17 cellular contexts compared by ENCODE assay signal in the genomic region with DNA sequence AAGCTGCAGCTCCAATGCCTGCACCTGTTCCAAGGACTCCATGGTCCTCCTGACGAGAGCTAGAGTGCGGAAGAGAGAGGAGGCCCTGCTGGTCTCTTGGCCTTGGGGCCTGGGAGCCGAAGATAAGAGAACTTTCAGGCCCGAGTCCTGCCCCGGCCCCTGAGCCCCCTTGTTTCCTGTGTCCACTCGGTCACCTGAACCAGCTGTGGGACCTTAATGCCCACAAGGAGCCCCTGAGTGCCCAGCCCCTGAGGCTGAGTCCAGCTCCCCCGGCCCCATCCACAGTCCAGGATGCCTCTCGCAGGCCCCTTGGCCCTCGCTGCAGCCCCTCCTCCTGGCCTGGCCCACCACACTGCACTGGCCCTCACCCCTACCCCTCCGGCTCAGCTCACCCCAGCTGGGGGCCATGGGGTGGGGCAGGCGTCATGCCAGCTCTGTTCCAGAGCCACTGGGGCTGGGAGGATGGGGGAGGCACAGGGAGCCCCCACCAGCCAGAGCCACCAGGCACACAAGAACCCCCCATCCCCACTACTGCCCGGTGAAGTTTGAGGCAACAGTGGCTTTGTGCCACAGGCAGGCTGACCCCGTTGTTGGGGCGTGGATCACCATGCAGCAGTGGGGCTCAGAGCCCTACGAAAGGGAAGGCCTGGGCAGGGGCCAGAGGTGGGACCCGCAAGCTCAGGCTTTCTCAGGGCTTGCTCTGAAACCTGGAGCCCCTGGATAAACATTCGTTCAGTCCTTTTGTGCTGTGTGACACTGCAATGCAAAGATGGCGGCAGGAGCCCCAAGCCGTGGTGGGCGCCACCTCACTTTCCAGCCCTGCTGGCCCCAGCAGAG. TPM values are rescaled to one million over a fixed set of nuclear protein-coding genes. Genes with fewer than 3 reads are reported as not detected.
DNase-seq lines count a peak whose midpoint lies in the region; ATAC-seq, FAIRE-seq and TF ChIP-seq lines count a peak whose summit lies in the region.
"Had no signal": no experiment of that assay in that cellular context is flagged by ENCODE, and none has a peak within 500 bp of the region (broad histone marks: within the 10 kb centered on the region; RNA-seq: fewer than 3 reads in every experiment).

No MANE protein-coding gene starts in this region.

- H3K36me3 ChIP-seq in SK-N-SH (replicated peaks in 1 of 2; ENCODE audit: control insufficient read depth in 1 of 2, insufficient read depth in 2 of 2, low read length in 1 of 2) (no peaks in the 10 kb centered on the region), small intestine (ENCODE audit: control insufficient read depth in 2 of 2, insufficient read depth in 2 of 2, low read length in 2 of 2) (no peaks in the 10 kb centered on the region)
- H3K36me3 ChIP-seq: BLaER1, HAP-1, Peyer's patch had no signal

- no peak overlapping the region for H4K8ac ChIP-seq in H9 (replicated peaks; ENCODE audit: insufficient read length, low read depth, low read length)

- H2BK5ac ChIP-seq in H9 (ENCODE audit: insufficient read length, low read length) = no peak overlapping the region

- H3K23ac ChIP-seq in H9 (ENCODE audit: insufficient read length, low read depth, low read length) = no peak overlapping the region

- H2BK20ac ChIP-seq in H9 (ENCODE audit: low read depth, low read length, poor library complexity, severe bottlenecking) = no peak overlapping the region

- no peak overlapping the region for H3K18ac ChIP-seq in H9 (ENCODE audit: insufficient read length, low read depth, low read length)

- no peak overlapping the region for H2BK15ac ChIP-seq in H9 (ENCODE audit: low read depth, low read length)

- ATAC-seq in SK-N-SH treated with all-trans-retinoic acid at 6 μM for 48 hours (no peak), sciatic nerve (no peak)

- H3K27ac ChIP-seq in SK-N-SH (ENCODE audit: low read depth in 2 of 2, low read length in 1 of 2) (no peak overlapping the region), H9 (ENCODE audit: insufficient read length, low read depth, low read length) (no peak overlapping the region), dorsolateral prefrontal cortex (peak overlapping the region in 55 of 59 donors; percentile 1 to 89 (median 68)), small intestine (ENCODE audit: low read depth in 1 of 2, low read length in 1 of 2) (no peak overlapping the region)
- H3K27ac ChIP-seq: BLaER1, Peyer's patch had no signal

- no peaks in the 10 kb centered on the region for H3F3A ChIP-seq in SK-N-SH (replicated peaks; ENCODE audit: insufficient read depth)

- no peaks in the 10 kb centered on the region for H3K79me1 ChIP-seq in H9 (ENCODE audit: insufficient read depth, low read depth, low read length, poor library complexity, severe bottlenecking)

- TF ChIP-seq CTCF in SK-N-SH (IDR thresholded peaks at IDR 0.05) (no peak), H9 (conservative IDR thresholded peaks at IDR 0.05) (no peak), dorsolateral prefrontal cortex (IDR thresholded peaks at IDR 0.05 in 54 of 56, conservative IDR thresholded peaks at IDR 0.05 in 2 of 56; ENCODE audit: low read depth in 1 of 56, partially characterized antibody in 56 of 56) (no peak)

- no peaks in the 10 kb centered on the region for H3K79me2 ChIP-seq in SK-N-SH (ENCODE audit: insufficient read depth)
- H3K79me2 ChIP-seq in H9 (ENCODE audit: insufficient read depth, low read length) = no peaks in the 10 kb centered on the region

- H3K4me1 ChIP-seq in SK-N-SH (ENCODE audit: control insufficient read depth in 1 of 2, insufficient read depth in 2 of 2, low read depth in 1 of 2, low read length in 1 of 2) (no peaks in the 10 kb centered on the region; a peak in 1 of 4 replicates), H9 (ENCODE audit: insufficient read depth, low read length) (no peaks in the 10 kb centered on the region; the same call in 1 of the 2 replicates), small intestine (ENCODE audit: control insufficient read depth in 2 of 2, insufficient read depth in 1 of 2, low read depth in 1 of 2, low read length in 1 of 2) (no peaks in the 10 kb centered on the region)
- H3K4me1 ChIP-seq: Peyer's patch had no signal

- H3K4me2 ChIP-seq in SK-N-SH = no peak overlapping the region
- H3K4me2 ChIP-seq in H9 (ENCODE audit: insufficient read depth, insufficient read length, low read length) = no peak overlapping the region
- H3K4me2 ChIP-seq: BLaER1 had no signal

- TF ChIP-seq EP300 in SK-N-SH (IDR thresholded peaks at IDR 0.05; ENCODE audit: borderline replicate concordance in 1 of 2, low read depth in 1 of 2, low read length in 1 of 2) = no peak

- FAIRE-seq in small intestine (lab: Jason Lieb, UNC) = no peak

- no peak overlapping the region for H4K5ac ChIP-seq in H9 (ENCODE audit: insufficient read length, low read depth, low read length)

- H2AFZ ChIP-seq in SK-N-SH (ENCODE audit: low read depth) (no peak overlapping the region), H9 (ENCODE audit: low read length) (no peak overlapping the region)

- 42% methylated on average over 8 of the region's 20 CpGs for WGBS in SK-N-SH (ENCODE audit: low lambda C conversion rate)
- WGBS in H9 (ENCODE audit: extremely low coverage, insufficient read length, low lambda C conversion rate) = no CpG with 5 or more reads among the region's 20 CpGs
- 81 to 87% (median 83%) methylated on average over 19 to 20 of the region's 20 CpGs for WGBS in small intestine, 3 donors

- H3K27ac Mint-ChIP-seq in H9 = no peak overlapping the region

- H2BK12ac ChIP-seq in H9 (ENCODE audit: insufficient read length, low read depth, low read length) = no peak overlapping the region

- H3K56ac ChIP-seq in H9 (ENCODE audit: insufficient read length, low read depth, low read length) = no peak overlapping the region

- no peaks in the 10 kb centered on the region for H4K20me1 ChIP-seq in SK-N-SH (ENCODE audit: insufficient read depth)
- no peaks in the 10 kb centered on the region for H4K20me1 ChIP-seq in H9 (ENCODE audit: control insufficient read depth, insufficient read depth, insufficient read length)

- DNase-seq in SK-N-SH (peak; percentile 33), H9 (peak; percentile 14), dorsolateral prefrontal cortex (peak in 2 of 10 donors; percentile 26 to 31), sciatic nerve (ENCODE audit: low spot score) (peak; percentile 39), DMS53 (lab: John Stamatoyannopoulos, UW) (no peak), mesenteric fat pad (ENCODE audit: low spot score) (no peak), small intestine (no peak)
- DNase-seq: 8988T, DMS 273 treated with DMSO at 0.1 percent for 48 hours, NCI-H187, NCI-H2171, NCI-H774, SHP77 treated with DMSO at 0.1 percent for 48 hours had no signal

- CTCF ChIA-PET in SK-N-SH (lab: Yijun Ruan, JAX) = no interaction called here

- H2BK120ac ChIP-seq in H9 (ENCODE audit: low read depth, low read length, poor library complexity, severe bottlenecking) = no peak overlapping the region

- no peaks in the 10 kb centered on the region for H3K36me3 Mint-ChIP-seq in H9 (ENCODE audit: insufficient read depth in 1 of 3, low read depth in 3 of 3)

- no peak overlapping the region for H2AK5ac ChIP-seq in H9 (ENCODE audit: insufficient read length, low read length)

- H3K4me3 Mint-ChIP-seq in H9 = no peak overlapping the region

- H4K91ac ChIP-seq in H9 (ENCODE audit: insufficient read length, low read depth, low read length) = no peak overlapping the region

- no peak overlapping the region for H3T11ph ChIP-seq in H9 (ENCODE audit: low read length)

- no peaks in the 10 kb centered on the region for H3K9me3 ChIP-seq in SK-N-SH
- no peaks in the 10 kb centered on the region for H3K9me3 ChIP-seq in H9 (ENCODE audit: control insufficient read depth, low read depth, low read length)
- H3K9me3 ChIP-seq in small intestine (ENCODE audit: control insufficient read depth, low read depth) = no peaks in the 10 kb centered on the region
- H3K9me3 ChIP-seq: BLaER1, HAP-1, Peyer's patch had no signal

- H3K27me3 ChIP-seq in SK-N-SH (ENCODE audit: insufficient read depth) (no peaks in the 10 kb centered on the region), H9 (ENCODE audit: insufficient read depth, low read length) (no peaks in the 10 kb centered on the region), dorsolateral prefrontal cortex (no peaks in the 10 kb centered on the region), small intestine (ENCODE audit: control insufficient read depth in 2 of 2, insufficient read depth in 2 of 2, low read length in 2 of 2) (no peaks in the 10 kb centered on the region)
- H3K27me3 ChIP-seq: BLaER1, Peyer's patch had no signal

- TF ChIP-seq RAD21 in SK-N-SH (IDR thresholded peaks at IDR 0.05; ENCODE audit: low read length) = no peak

- H3K4me3 ChIP-seq in SK-N-SH (ENCODE audit: low read depth in 2 of 2, low read length in 1 of 2) (no peak overlapping the region), dorsolateral prefrontal cortex (no peak overlapping the region), small intestine (ENCODE audit: low read depth in 1 of 2, low read length in 2 of 2) (no peak overlapping the region)
- H3K4me3 ChIP-seq: BLaER1, HAP-1, Peyer's patch had no signal

- peaks cover 2% of the 10 kb centered on the region; the same call in 1 of the 2 replicates for H3K27me3 Mint-ChIP-seq in H9 (ENCODE audit: low read depth)

- no peak overlapping the region for H3K4ac ChIP-seq in H9 (ENCODE audit: low read depth, low read length)

- H3K9me2 ChIP-seq in SK-N-SH = no peaks in the 10 kb centered on the region

- intact Hi-C loops in dorsolateral prefrontal cortex (cut with DNase I) (no loop called here), sciatic nerve (cut with DNase I) (no loop called here)

- H3K9ac ChIP-seq in SK-N-SH = no peak overlapping the region
- H3K9ac ChIP-seq in H9 (ENCODE audit: extremely low read depth, insufficient read length, low read length) = no peak overlapping the region
- H3K9ac ChIP-seq: BLaER1 had no signal

- POLR2A ChIA-PET in SK-N-SH (lab: Yijun Ruan, JAX) = interaction anchor here (1.5 to 1.7 kb wide), 2 partner anchors 10 to 12 kb away, joined by 3 to 4 read pairs; no protein-coding TSS in a partner anchor

- peaks cover 12 to 25% of the 10 kb centered on the region in 2 experiments for H3K4me1 Mint-ChIP-seq in H9

- no peak overlapping the region; the same call in 1 of the 2 replicates for H3K14ac ChIP-seq in H9 (ENCODE audit: insufficient read depth, low read length)

- H3K9me3 Mint-ChIP-seq in H9 = no peaks in the 10 kb centered on the region; a peak in 1 of 5 replicates

- H3K23me2 ChIP-seq in H9 (ENCODE audit: insufficient read length, low read depth, low read length, poor library complexity, severe bottlenecking) = no peaks in the 10 kb centered on the region

TF ChIP-seq in SK-N-SH, 30 proteins besides CTCF, POLR2A, EP300 and RAD21:
- TF ChIP-seq TEAD4 (IDR thresholded peaks at IDR 0.05; ENCODE audit: borderline replicate concordance, insufficient read depth) = no peak
- TF ChIP-seq TCF12 (IDR thresholded peaks at IDR 0.05) = no peak

TF ChIP-seq in SK-N-SH treated with all-trans-retinoic acid at 6 μM for 48 hours, 23 proteins besides CTCF, POLR2A, EP300 and RAD21 (continues in another document):
- TF ChIP-seq ZFP3 (CRISPR knock-in tag; IDR thresholded peaks at IDR 0.05) = no peak

RNA-seq across cellular contexts. Expression of gene NAT8L, which starts 14.1 kb away (rescaled TPM):
- polyA plus RNA-seq in SK-N-SH (2012; rRNA removed) (0.43 and 0.86 TPM in 2 replicates), small intestine (1 to 10 TPM in 1 of 3 donors, under 1 TPM in 1, not detected in 1; under 0.01 to 1.8 TPM)
- polyA plus RNA-seq in SK-N-SH (2012; cell fraction: cytosol; rRNA removed) = 0.41 and 0.88 TPM in 2 replicates
- 1.7 and 2.8 TPM in 2 replicates for polyA plus RNA-seq in SK-N-SH (2012; cell fraction: nucleus; rRNA removed)
- total RNA-seq in H9 (2021) (13.9 and 14.7 TPM in 2 replicates), dorsolateral prefrontal cortex (100 to 1,000 TPM in 119 of 120 experiments, 10 to 100 TPM in 1; 89.4 to 267 (median 170) TPM), sciatic nerve (8.1 TPM), mesenteric fat pad (67.3 TPM)

Comparison
In these comparisons a context has a peak if more than half of its experiments do, and no peak if none do; other contexts are left out.
1. DNase-seq: peak in SK-N-SH (single experiment), H9 (single experiment) and sciatic nerve (single experiment); none in DMS53 (single experiment), mesenteric fat pad (single experiment) and small intestine (single experiment).
2. H3K27ac ChIP-seq: peak in dorsolateral prefrontal cortex (55 of 59); none in SK-N-SH (0 of 2), H9 (single experiment) and small intestine (0 of 2).